In genomic region chr2:188787661-188788044, GRCh38 we compare ENCODE assay signal across 11 cellular contexts.
DNase-seq lines count a peak whose midpoint lies in the region; ATAC-seq and TF ChIP-seq lines count a peak whose summit lies in the region.
"Had no signal": no experiment of that assay in that cellular context is flagged by ENCODE, and none has a peak within 500 bp of the region (broad histone marks: within the 10 kb centered on the region; RNA-seq: fewer than 3 reads in every experiment).

No MANE protein-coding gene starts in this region.

- 9% methylated on average over 2 of the region's 2 CpGs for WGBS in right cardiac atrium
- no CpG with 5 or more reads among the region's 2 CpGs for WGBS in H9 (ENCODE audit: extremely low coverage, insufficient read length, low lambda C conversion rate)

- H2AFZ ChIP-seq in H9 (ENCODE audit: low read length), result no peak overlapping the region

- H3K4ac ChIP-seq in H9 (ENCODE audit: low read depth, low read length), result no peak overlapping the region

- H3K4me1 Mint-ChIP-seq in H9, result peaks cover 0 to 2% of the 10 kb centered on the region in 2 experiments; a peak in 1 of 4 replicates
- no peaks in the 10 kb centered on the region for H3K4me1 Mint-ChIP-seq in activated naive CD4-positive, alpha-beta T cell treated with anti-CD3 and anti-CD28 coated beads for 36 hours (ENCODE audit: low read depth)

- H3K4me3 Mint-ChIP-seq in H9, result no peak overlapping the region
- H3K4me3 Mint-ChIP-seq in activated naive CD4-positive, alpha-beta T cell treated with anti-CD3 and anti-CD28 coated beads for 36 hours, result no peak overlapping the region

- H3K27ac Mint-ChIP-seq in H9, result no peak overlapping the region
- no peak overlapping the region for H3K27ac Mint-ChIP-seq in activated naive CD4-positive, alpha-beta T cell treated with anti-CD3 and anti-CD28 coated beads, Interleukin-2, amount 50 U/mL, for 72 hours
- H3K27ac Mint-ChIP-seq in activated naive CD4-positive, alpha-beta T cell treated with anti-CD3 and anti-CD28 coated beads for 36 hours, result no peak overlapping the region

- no peak overlapping the region for H4K8ac ChIP-seq in H9 (replicated peaks; ENCODE audit: insufficient read length, low read depth, low read length)

- no peak overlapping the region for H2BK12ac ChIP-seq in H9 (ENCODE audit: insufficient read length, low read depth, low read length)

- H3K18ac ChIP-seq in H9 (ENCODE audit: insufficient read length, low read depth, low read length), result no peak overlapping the region

- in situ Hi-C loops in brain microvascular endothelial cell (cut with HindIII; ENCODE audit: low pct_ligation_motif_present, low sequenced_read_pairs), result no loop called here

- H2BK20ac ChIP-seq in H9 (ENCODE audit: low read depth, low read length, poor library complexity, severe bottlenecking), result no peak overlapping the region

- TF ChIP-seq CTCF in brain microvascular endothelial cell (IDR thresholded peaks at IDR 0.05; ENCODE audit: low read depth, low read length, missing control alignments), result no peak
- no peak for TF ChIP-seq CTCF in H9 (conservative IDR thresholded peaks at IDR 0.05)

- peak; percentile 21 for DNase-seq in EL
- peak; percentile 32 for DNase-seq in brain microvascular endothelial cell
- no peak for DNase-seq in right cardiac atrium
- no peak for DNase-seq in H9
- DNase-seq in activated naive CD4-positive, alpha-beta T cell treated with anti-CD3 and anti-CD28 coated beads, Interleukin-2, amount 50 U/mL, for 72 hours (ENCODE audit: low spot score in 2 of 2), result no peak
- DNase-seq in activated naive CD4-positive, alpha-beta T cell treated with anti-CD3 and anti-CD28 coated beads for 36 hours, result no peak
- DNase-seq: activated CD4-positive, alpha-beta T cell treated with anti-CD3 and anti-CD28 coated beads, Interleukin-2, amount 50 U/mL, for 1 hour; activated naive CD4-positive, alpha-beta T cell; occipital lobe had no signal

- H2BK15ac ChIP-seq in H9 (ENCODE audit: low read depth, low read length), result no peak overlapping the region

- H3K9me3 ChIP-seq in right cardiac atrium (ENCODE audit: control insufficient read depth, low read length), result no peaks in the 10 kb centered on the region
- H3K9me3 ChIP-seq in skeletal muscle tissue (ENCODE audit: control insufficient read depth in 3 of 3, low read length in 3 of 3), result no peaks in the 10 kb centered on the region
- no peaks in the 10 kb centered on the region for H3K9me3 ChIP-seq in H9 (ENCODE audit: control insufficient read depth, low read depth, low read length)

- H3K14ac ChIP-seq in H9 (ENCODE audit: insufficient read depth, low read length), result no peak overlapping the region

- no peaks in the 10 kb centered on the region for H3K79me1 ChIP-seq in H9 (ENCODE audit: insufficient read depth, low read depth, low read length, poor library complexity, severe bottlenecking)

- ATAC-seq in right cardiac atrium (peak; percentile 39 to 70), GM21528 (IDR thresholded peaks at IDR 0.05; ENCODE audit: low FRiP score, unreplicated experiment) (no peak)
- no peak for ATAC-seq in activated naive CD4-positive, alpha-beta T cell treated with anti-CD3 and anti-CD28 coated beads, Interleukin-2, amount 50 U/mL, for 72 hours

- no peak overlapping the region for H3K56ac ChIP-seq in H9 (ENCODE audit: insufficient read length, low read depth, low read length)

- no peaks in the 10 kb centered on the region for H3K36me3 Mint-ChIP-seq in H9 (ENCODE audit: insufficient read depth in 1 of 3, low read depth in 3 of 3)
- H3K36me3 Mint-ChIP-seq in activated naive CD4-positive, alpha-beta T cell treated with anti-CD3 and anti-CD28 coated beads, Interleukin-2, amount 50 U/mL, for 72 hours, result no peaks in the 10 kb centered on the region
- H3K36me3 Mint-ChIP-seq in activated naive CD4-positive, alpha-beta T cell treated with anti-CD3 and anti-CD28 coated beads for 36 hours (ENCODE audit: low read depth), result no peaks in the 10 kb centered on the region

- intact Hi-C loops in right cardiac atrium (cut with DNase I), result loop anchor here in 2 of 4 donors (5.0 to 10.0 kb wide), 3 partner anchors 117 to 187 kb away; partner anchors contain the start of gene COL3A1 (in 2 of the 2)
- intact Hi-C loops in activated naive CD4-positive, alpha-beta T cell treated with anti-CD3 and anti-CD28 coated beads for 36 hours (cut with micrococcal nuclease), result no loop called here

- no peak overlapping the region for H3K4me3 ChIP-seq in brain microvascular endothelial cell (ENCODE audit: low read depth, low read length)
- H3K4me3 ChIP-seq in right cardiac atrium (ENCODE audit: low read length), result no peak overlapping the region
- peak overlapping the region in 1 of 3 donors; percentile 51 for H3K4me3 ChIP-seq in skeletal muscle tissue (ENCODE audit: low read length in 3 of 3)

- H3K36me3 ChIP-seq in brain microvascular endothelial cell (replicated peaks) (no peaks in the 10 kb centered on the region), skeletal muscle tissue (ENCODE audit: control insufficient read depth in 3 of 3, insufficient read depth in 3 of 3, low read length in 3 of 3) (no peaks in the 10 kb centered on the region)

- no peak overlapping the region for H2BK5ac ChIP-seq in H9 (ENCODE audit: insufficient read length, low read length)

- no peak overlapping the region for H3K4me2 ChIP-seq in H9 (ENCODE audit: insufficient read depth, insufficient read length, low read length)

- peak overlapping the region in 1 of 3 donors; percentile 1 for H3K9ac ChIP-seq in skeletal muscle tissue (ENCODE audit: low read depth in 1 of 3, low read length in 3 of 3)
- no peak overlapping the region for H3K9ac ChIP-seq in H9 (ENCODE audit: extremely low read depth, insufficient read length, low read length)

- no peak overlapping the region for H2AK5ac ChIP-seq in H9 (ENCODE audit: insufficient read length, low read length)

- H3K79me2 ChIP-seq in H9 (ENCODE audit: insufficient read depth, low read length), result no peaks in the 10 kb centered on the region

- H4K91ac ChIP-seq in H9 (ENCODE audit: insufficient read length, low read depth, low read length), result no peak overlapping the region

- no peak overlapping the region for H4K5ac ChIP-seq in H9 (ENCODE audit: insufficient read length, low read depth, low read length)

- no peak overlapping the region for H2BK120ac ChIP-seq in H9 (ENCODE audit: low read depth, low read length, poor library complexity, severe bottlenecking)

- no peak overlapping the region for H3T11ph ChIP-seq in H9 (ENCODE audit: low read length)

- no peaks in the 10 kb centered on the region for H4K20me1 ChIP-seq in H9 (ENCODE audit: control insufficient read depth, insufficient read depth, insufficient read length)

- H3K27me3 ChIP-seq in brain microvascular endothelial cell (replicated peaks), result no peaks in the 10 kb centered on the region
- no peaks in the 10 kb centered on the region for H3K27me3 ChIP-seq in right cardiac atrium (ENCODE audit: control insufficient read depth, insufficient read depth)
- no peaks in the 10 kb centered on the region for H3K27me3 ChIP-seq in skeletal muscle tissue (ENCODE audit: control insufficient read depth in 3 of 3, insufficient read depth in 3 of 3, low read length in 3 of 3)
- H3K27me3 ChIP-seq in H9 (ENCODE audit: insufficient read depth, low read length), result no peaks in the 10 kb centered on the region

- H3K9me3 Mint-ChIP-seq in H9, result no peaks in the 10 kb centered on the region
- no peaks in the 10 kb centered on the region for H3K9me3 Mint-ChIP-seq in activated naive CD4-positive, alpha-beta T cell treated with anti-CD3 and anti-CD28 coated beads, Interleukin-2, amount 50 U/mL, for 72 hours
- H3K9me3 Mint-ChIP-seq in activated naive CD4-positive, alpha-beta T cell treated with anti-CD3 and anti-CD28 coated beads for 36 hours, result no peaks in the 10 kb centered on the region

- H3K27me3 Mint-ChIP-seq in H9 (ENCODE audit: low read depth), result no peaks in the 10 kb centered on the region
- H3K27me3 Mint-ChIP-seq in activated naive CD4-positive, alpha-beta T cell treated with anti-CD3 and anti-CD28 coated beads for 36 hours (ENCODE audit: low read depth), result peaks cover 3% of the 10 kb centered on the region

- no peak overlapping the region for H3K23ac ChIP-seq in H9 (ENCODE audit: insufficient read length, low read depth, low read length)

- no peaks in the 10 kb centered on the region for H3K23me2 ChIP-seq in H9 (ENCODE audit: insufficient read length, low read depth, low read length, poor library complexity, severe bottlenecking)

- H3K4me1 ChIP-seq in right cardiac atrium (ENCODE audit: control insufficient read depth, insufficient read depth, low read length) (no peaks in the 10 kb centered on the region), skeletal muscle tissue (ENCODE audit: control insufficient read depth in 3 of 3, insufficient read depth in 3 of 3, low read length in 3 of 3) (peaks cover 0 to 6% (median 0%) of the 10 kb centered on the region in 3 donors), H9 (ENCODE audit: insufficient read depth, low read length) (no peaks in the 10 kb centered on the region)

- CTCF ChIA-PET in activated naive CD4-positive, alpha-beta T cell treated with anti-CD3 and anti-CD28 coated beads for 36 hours (lab: Charles Lee), result interaction anchor here (0.6 kb wide), 1 partner anchor 45 kb away, joined by 4 read pairs; no protein-coding TSS in a partner anchor

- H3K27ac ChIP-seq in brain microvascular endothelial cell (peak overlapping the region; percentile 95), right cardiac atrium (ENCODE audit: low read length) (no peak overlapping the region), skeletal muscle tissue (ENCODE audit: low read depth, low read length) (peak overlapping the region; percentile 70), H9 (ENCODE audit: insufficient read length, low read depth, low read length) (no peak overlapping the region)

Comparison
In these comparisons a context has a peak if more than half of its experiments do, and no peak if none do; other contexts are left out.
1. DNase-seq: peak in EL (single experiment) and brain microvascular endothelial cell (single experiment); none in right cardiac atrium (0 of 3), H9 (single experiment), activated naive CD4-positive, alpha-beta T cell treated with anti-CD3 and anti-CD28 coated beads, Interleukin-2, amount 50 U/mL, for 72 hours (0 of 2) and activated naive CD4-positive, alpha-beta T cell treated with anti-CD3 and anti-CD28 coated beads for 36 hours (single experiment).
2. H3K27ac ChIP-seq: peak in brain microvascular endothelial cell (single experiment) and skeletal muscle tissue (single experiment); none in right cardiac atrium (single experiment) and H9 (single experiment).
3. ATAC-seq: peak in right cardiac atrium (2 of 2); none in activated naive CD4-positive, alpha-beta T cell treated with anti-CD3 and anti-CD28 coated beads, Interleukin-2, amount 50 U/mL, for 72 hours (0 of 2) and GM21528 (single experiment).